ENCODE assay signal across 11 cellular contexts in the genomic region with DNA sequence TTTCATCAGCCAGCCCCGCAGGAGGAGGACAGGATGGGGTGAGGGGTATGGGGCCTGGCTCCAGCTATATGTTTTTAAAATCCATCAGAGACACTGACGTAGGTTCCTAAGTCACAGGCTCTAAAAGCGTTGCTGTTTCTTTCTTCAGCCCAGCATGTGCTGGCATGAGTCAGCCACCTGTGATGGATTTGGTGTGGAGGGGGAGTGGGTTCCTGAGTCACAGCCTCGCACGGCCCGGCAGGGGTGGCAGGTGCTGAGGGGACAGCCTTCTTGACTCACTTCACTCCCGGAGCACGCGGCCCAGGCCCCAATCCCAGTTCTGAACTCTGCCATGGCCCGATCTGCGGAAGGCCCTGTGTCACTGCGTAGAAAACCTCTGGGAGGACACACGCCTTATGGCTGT. TPM values are rescaled to one million over a fixed set of nuclear protein-coding genes. Genes with fewer than 3 reads are reported as not detected.
DNase-seq lines count a peak whose midpoint lies in the region; ATAC-seq and TF ChIP-seq lines count a peak whose summit lies in the region.
"Had no signal": no experiment of that assay in that cellular context is flagged by ENCODE, and none has a peak within 500 bp of the region (broad histone marks: within the 10 kb centered on the region; RNA-seq: fewer than 3 reads in every experiment).

No MANE protein-coding gene starts in this region.

- H3K27me3 Mint-ChIP-seq in activated naive CD8-positive, alpha-beta T cell treated with anti-CD3 and anti-CD28 coated beads, Interleukin-2, amount 50 U/mL, for 24 hours = no peaks in the 10 kb centered on the region
- H3K27me3 Mint-ChIP-seq in stimulated activated naive CD8-positive, alpha-beta T cell treated with anti-CD3 and anti-CD28 coated beads, Interleukin-15, amount 100 ng/mL, for 72 hours = no peaks in the 10 kb centered on the region

- H3K4me3 Mint-ChIP-seq in activated naive CD8-positive, alpha-beta T cell treated with anti-CD3 and anti-CD28 coated beads, Interleukin-2, amount 50 U/mL, for 24 hours = no peak overlapping the region
- no peak overlapping the region for H3K4me3 Mint-ChIP-seq in stimulated activated naive CD8-positive, alpha-beta T cell treated with anti-CD3 and anti-CD28 coated beads, Interleukin-15, amount 100 ng/mL, for 72 hours

- H3K4me2 ChIP-seq in BLaER1 (no peak overlapping the region), fibroblast of lung (ENCODE audit: extremely low read depth, insufficient read depth, low read length) (no peak overlapping the region)

- H2AFZ ChIP-seq in fibroblast of lung (ENCODE audit: low read length) = no peak overlapping the region

- peaks cover 4% of the 10 kb centered on the region for H3K36me3 Mint-ChIP-seq in activated naive CD8-positive, alpha-beta T cell treated with anti-CD3 and anti-CD28 coated beads, Interleukin-2, amount 50 U/mL, for 24 hours (ENCODE audit: low read depth)

- TF ChIP-seq CTCF in RWPE2 (IDR thresholded peaks at IDR 0.05; ENCODE audit: poor library complexity, severe bottlenecking) = no peak
- no peak for TF ChIP-seq CTCF in fibroblast of lung (conservative IDR thresholded peaks at IDR 0.05 in 1 of 2, IDR thresholded peaks at IDR 0.05 in 1 of 2; ENCODE audit: low read depth in 1 of 2, low read length in 2 of 2)

- H3K27me3 ChIP-seq in BLaER1 (no peaks in the 10 kb centered on the region), RWPE2 (ENCODE audit: insufficient read depth, poor library complexity, severe bottlenecking) (no peaks in the 10 kb centered on the region), fibroblast of lung (ENCODE audit: control insufficient read depth, insufficient read depth, low read length) (no peaks in the 10 kb centered on the region)
- H3K27me3 ChIP-seq: Peyer's patch, right atrium auricular region had no signal

- H3K4me1 ChIP-seq in BLaER1 (peaks cover 44% of the 10 kb centered on the region), RWPE2 (ENCODE audit: insufficient read depth, poor library complexity, severe bottlenecking) (peaks cover 12% of the 10 kb centered on the region), fibroblast of lung (ENCODE audit: control insufficient read depth, extremely low read depth, insufficient read depth, low read length) (peaks cover 17% of the 10 kb centered on the region)
- H3K4me1 ChIP-seq: Peyer's patch had no signal

- no peak overlapping the region for H3K4me3 ChIP-seq in BLaER1
- no peak overlapping the region for H3K4me3 ChIP-seq in RWPE2 (ENCODE audit: severe bottlenecking)
- H3K4me3 ChIP-seq in fibroblast of lung (replicated peaks in 1 of 4; ENCODE audit: control extremely low read depth in 1 of 4, insufficient read depth in 1 of 4, low read depth in 3 of 4, low read length in 4 of 4) = no peak overlapping the region
- H3K4me3 ChIP-seq: Peyer's patch, right atrium auricular region had no signal

- no peaks in the 10 kb centered on the region for H3K79me2 ChIP-seq in fibroblast of lung (ENCODE audit: control insufficient read depth, insufficient read depth, low read length)

- peaks cover 96% of the 10 kb centered on the region for H3K36me3 ChIP-seq in BLaER1
- H3K36me3 ChIP-seq in RWPE2 (ENCODE audit: low read depth) = peaks cover 79% of the 10 kb centered on the region
- peaks cover 32% of the 10 kb centered on the region for H3K36me3 ChIP-seq in fibroblast of lung (ENCODE audit: control insufficient read depth, insufficient read depth, low read length)

- peak; percentile 88 for ATAC-seq in RWPE2 (ENCODE audit: low read depth)
- no peak for ATAC-seq in activated naive CD8-positive, alpha-beta T cell treated with anti-CD3 and anti-CD28 coated beads, Interleukin-2, amount 50 U/mL, for 24 hours
- no peak for ATAC-seq in stimulated activated naive CD8-positive, alpha-beta T cell treated with anti-CD3 and anti-CD28 coated beads, Interleukin-15, amount 100 ng/mL, for 72 hours

- peaks cover 24% of the 10 kb centered on the region for H3K4me1 Mint-ChIP-seq in activated naive CD8-positive, alpha-beta T cell treated with anti-CD3 and anti-CD28 coated beads, Interleukin-2, amount 50 U/mL, for 24 hours
- peaks cover 15% of the 10 kb centered on the region for H3K4me1 Mint-ChIP-seq in stimulated activated naive CD8-positive, alpha-beta T cell treated with anti-CD3 and anti-CD28 coated beads, Interleukin-15, amount 100 ng/mL, for 72 hours

- H3K9ac ChIP-seq in BLaER1 = no peak overlapping the region; the same call in 1 of the 2 replicates
- H3K9ac ChIP-seq in fibroblast of lung (ENCODE audit: insufficient read depth, low read length) = peak overlapping the region; percentile 51

- intact Hi-C loops in posterior cingulate gyrus (cut with DNase I) = no loop called here

- H3K9me3 ChIP-seq in BLaER1 (no peaks in the 10 kb centered on the region), RWPE2 (ENCODE audit: severe bottlenecking) (no peaks in the 10 kb centered on the region), fibroblast of lung (ENCODE audit: control insufficient read depth, insufficient read depth, low read depth, low read length) (no peaks in the 10 kb centered on the region)
- H3K9me3 ChIP-seq: Peyer's patch, right atrium auricular region had no signal

- H4K20me1 ChIP-seq in BLaER1 (peaks cover 70% of the 10 kb centered on the region), fibroblast of lung (ENCODE audit: control insufficient read depth, extremely low read depth, insufficient read depth, low read length) (no peaks in the 10 kb centered on the region)

- H3K9me3 Mint-ChIP-seq in activated naive CD8-positive, alpha-beta T cell treated with anti-CD3 and anti-CD28 coated beads, Interleukin-2, amount 50 U/mL, for 24 hours = no peaks in the 10 kb centered on the region
- H3K9me3 Mint-ChIP-seq in stimulated activated naive CD8-positive, alpha-beta T cell treated with anti-CD3 and anti-CD28 coated beads, Interleukin-15, amount 100 ng/mL, for 72 hours = no peaks in the 10 kb centered on the region

- DNase-seq in RWPE2 (ENCODE audit: low spot score) = peak; percentile 90
- peak; percentile 99 to 100 for DNase-seq in fibroblast of lung (ENCODE audit: low read depth in 2 of 2)
- peak in 6 of 10 donors; percentile 26 to 93 (median 80) for DNase-seq in posterior cingulate gyrus
- DNase-seq in activated CD4-positive, alpha-beta T cell treated with anti-CD3 and anti-CD28 coated beads, Interleukin-2, amount 50 U/mL, for 4 hours = no peak
- DNase-seq in NCI-H526 treated with DMSO at 0.1 percent for 48 hours (lab: John Stamatoyannopoulos, UW) = no peak
- DNase-seq in activated naive CD8-positive, alpha-beta T cell treated with anti-CD3 and anti-CD28 coated beads, Interleukin-2, amount 50 U/mL, for 24 hours = no peak
- no peak for DNase-seq in stimulated activated naive CD8-positive, alpha-beta T cell treated with anti-CD3 and anti-CD28 coated beads, Interleukin-15, amount 100 ng/mL, for 72 hours
- DNase-seq: Karpas-422, Peyer's patch had no signal

- H3K27ac ChIP-seq in BLaER1 (0 out of 2 replicates have a peak overlapping the region, but pooled peaks have one; percentile 18), RWPE2 (ENCODE audit: poor library complexity, severe bottlenecking) (peak overlapping the region; percentile 68), fibroblast of lung (ENCODE audit: insufficient read depth, low read length) (peak overlapping the region; percentile 98)

- no peak overlapping the region for H3K27ac Mint-ChIP-seq in activated naive CD8-positive, alpha-beta T cell treated with anti-CD3 and anti-CD28 coated beads, Interleukin-2, amount 50 U/mL, for 24 hours
- peak overlapping the region in 1 of 2 donors; percentile 15 for H3K27ac Mint-ChIP-seq in stimulated activated naive CD8-positive, alpha-beta T cell treated with anti-CD3 and anti-CD28 coated beads, Interleukin-15, amount 100 ng/mL, for 72 hours

RNA-seq across cellular contexts. Expression of gene RPL26L1, which starts 38.8 kb away (rescaled TPM):
- total RNA-seq in fibroblast of lung = 47.1 and 50.1 TPM in 2 replicates
- polyA plus RNA-seq in fibroblast of lung = 98.1 and 144 TPM in 2 replicates
- polyA plus RNA-seq in fibroblast of lung (2012) = 90.2 and 135 TPM in 2 replicates
- 11.2 and 12.2 TPM in 2 replicates for polyA minus RNA-seq in fibroblast of lung (ENCODE audit: low replicate concordance)

Comparison
In these comparisons a context has a peak if more than half of its experiments do, and no peak if none do; other contexts are left out.
1. H3K27ac ChIP-seq: peak in every context shown above with its lines; median percentile 98 in fibroblast of lung; 68 in RWPE2; 18 in BLaER1.
2. DNase-seq: peak in RWPE2 (single experiment), fibroblast of lung (2 of 2) and posterior cingulate gyrus (6 of 10); none in activated CD4-positive, alpha-beta T cell treated with anti-CD3 and anti-CD28 coated beads, Interleukin-2, amount 50 U/mL, for 4 hours (0 of 2), NCI-H526 treated with DMSO at 0.1 percent for 48 hours (single experiment), activated naive CD8-positive, alpha-beta T cell treated with anti-CD3 and anti-CD28 coated beads, Interleukin-2, amount 50 U/mL, for 24 hours (single experiment) and stimulated activated naive CD8-positive, alpha-beta T cell treated with anti-CD3 and anti-CD28 coated beads, Interleukin-15, amount 100 ng/mL, for 72 hours (0 of 2).